In genomic region chr7:74272305-74273038, GRCh38 we compare ENCODE assay signal across 1 cellular context.
A peak's percentile ranks its signal among the peaks of the same experiment; 100 is the strongest.
TF ChIP-seq lines count a peak whose summit lies in the region.

No MANE protein-coding gene starts in this region.

TF ChIP-seq in K562, 482 proteins besides CTCF, POLR2A, EP300 and RAD21 (continued from another document):
- TF ChIP-seq E2F6 (IDR thresholded peaks at IDR 0.05; ENCODE audit: borderline replicate concordance in 1 of 2, extremely low read depth in 1 of 2, insufficient read depth in 1 of 2, insufficient read length in 1 of 2, low read depth in 1 of 2, low read length in 1 of 2, poor library complexity in 1 of 2, severe bottlenecking in 1 of 2), result peak in 1 of 2 experiments; percentile 15
- TF ChIP-seq NONO (IDR thresholded peaks at IDR 0.05; ENCODE audit: low read depth in 2 of 2, low read length in 1 of 2), result no peak
- peak; percentile 92 for TF ChIP-seq EGR1 (conservative IDR thresholded peaks at IDR 0.05)
- TF ChIP-seq POLR2B (IDR thresholded peaks at IDR 0.05; ENCODE audit: low read depth, partially characterized antibody), result peak; percentile 32
- peak in 1 of 3 experiments; percentile 56; a peak in 1 of 6 replicates for TF ChIP-seq ZBTB11 (CRISPR knock-in tag; IDR thresholded peaks at IDR 0.05)
